8 cellular contexts compared by ENCODE assay signal in genomic region chr9:130445268-130445983, GRCh38. TPM values are rescaled to one million over a fixed set of nuclear protein-coding genes. Genes with fewer than 3 reads are reported as not detected.
DNase-seq lines count a peak whose midpoint lies in the region; ATAC-seq, FAIRE-seq and TF ChIP-seq lines count a peak whose summit lies in the region.

No MANE protein-coding gene starts in this region.

- POLR2A ChIA-PET in AG04449 (lab: Yijun Ruan, JAX): no interaction called here

- ATAC-seq in right lobe of liver: peak; percentile 16 to 62 (median 54)
- peak; percentile 60 for ATAC-seq in upper lobe of right lung
- no peak for ATAC-seq in GM21515 (IDR thresholded peaks at IDR 0.05; ENCODE audit: unreplicated experiment)
- ATAC-seq in GM18498 (IDR thresholded peaks at IDR 0.05; ENCODE audit: unreplicated experiment): no peak

- CTCF ChIA-PET in AG04449 (lab: Yijun Ruan, JAX): interaction anchor here (0.7 to 2.7 kb wide), 5 partner anchors 10 to 239 kb away, joined by 3 to 20 read pairs (median 3); no protein-coding TSS in a partner anchor

- intact Hi-C loops in right lobe of liver (cut with DNase I) (no loop called here), upper lobe of right lung (cut with DNase I) (no loop called here)

- TF ChIP-seq POLR2A in right lobe of liver (IDR thresholded peaks at IDR 0.05): peak; percentile 49

- no peaks in the 10 kb centered on the region for H3K9me3 ChIP-seq in HUES48 (ENCODE audit: control insufficient read depth, insufficient read depth, low read length)
- peaks cover 0 to 4% (median 0%) of the 10 kb centered on the region in 4 donors for H3K9me3 ChIP-seq in right lobe of liver
- H3K9me3 ChIP-seq in upper lobe of right lung: peaks cover 7% of the 10 kb centered on the region

- no peak for FAIRE-seq in bronchial epithelial cell (lab: Jason Lieb, UNC)

- TF ChIP-seq CTCF in AG04449 (IDR thresholded peaks at IDR 0.05; ENCODE audit: insufficient read depth, low read length, missing control alignments): no peak
- no peak for TF ChIP-seq CTCF in bronchial epithelial cell (IDR thresholded peaks at IDR 0.05; ENCODE audit: insufficient read depth, low read length, severe bottlenecking)
- peak in 1 of 4 donors; percentile 20 for TF ChIP-seq CTCF in right lobe of liver (IDR thresholded peaks at IDR 0.05)
- peak; percentile 16 for TF ChIP-seq CTCF in upper lobe of right lung (IDR thresholded peaks at IDR 0.05)

- H3K27me3 ChIP-seq in HUES48 (ENCODE audit: control insufficient read depth, insufficient read depth, low read length): peaks cover 17% of the 10 kb centered on the region
- no peaks in the 10 kb centered on the region for H3K27me3 ChIP-seq in bronchial epithelial cell (ENCODE audit: control insufficient read depth, insufficient read depth, low read length)
- no peaks in the 10 kb centered on the region for H3K27me3 ChIP-seq in right lobe of liver
- no peaks in the 10 kb centered on the region for H3K27me3 ChIP-seq in upper lobe of right lung

- peak overlapping the region; percentile 59 for H3K4me3 ChIP-seq in AG04449 (ENCODE audit: low read depth, low read length)
- peak overlapping the region; percentile 72 for H3K4me3 ChIP-seq in HUES48 (ENCODE audit: low read depth, low read length)
- peak overlapping the region; percentile 62 for H3K4me3 ChIP-seq in bronchial epithelial cell (ENCODE audit: low read depth, low read length)
- H3K4me3 ChIP-seq in right lobe of liver: peak overlapping the region; percentile 81 to 96 (median 94)
- H3K4me3 ChIP-seq in upper lobe of right lung: peak overlapping the region; percentile 64

- no peak for DNase-seq in AG04449 (ENCODE audit: low read depth, low spot score)
- DNase-seq in bronchial epithelial cell (ENCODE audit: low read depth): peak; percentile 50
- DNase-seq in right lobe of liver: peak; percentile 78 to 81 (median 78)
- peak; percentile 81 for DNase-seq in upper lobe of right lung
- no peak for DNase-seq in NCI-H526 (lab: John Stamatoyannopoulos, UW)

- WGBS in right lobe of liver (ENCODE audit: insufficient coverage, low coverage, low lambda C conversion rate, missing lambda C conversion rate): 0% methylated on average over 3 of the region's 30 CpGs

- peak overlapping the region; percentile 24; the same call in 1 of the 2 replicates for H3K9ac ChIP-seq in HUES48 (ENCODE audit: low read depth, low read length)

- peaks cover 29% of the 10 kb centered on the region for H3K4me1 ChIP-seq in HUES48 (ENCODE audit: control insufficient read depth, insufficient read depth, low read length)
- H3K4me1 ChIP-seq in right lobe of liver: peaks cover 0 to 57% (median 26%) of the 10 kb centered on the region in 4 donors
- peaks cover 46% of the 10 kb centered on the region for H3K4me1 ChIP-seq in upper lobe of right lung

- H3K36me3 ChIP-seq in HUES48 (ENCODE audit: control insufficient read depth, insufficient read depth, low read length): no peaks in the 10 kb centered on the region
- H3K36me3 ChIP-seq in bronchial epithelial cell (ENCODE audit: control insufficient read depth, insufficient read depth, low read length): no peaks in the 10 kb centered on the region
- peaks cover 0 to 3% (median 0%) of the 10 kb centered on the region in 4 donors for H3K36me3 ChIP-seq in right lobe of liver
- no peaks in the 10 kb centered on the region for H3K36me3 ChIP-seq in upper lobe of right lung

- H3K27ac ChIP-seq in HUES48 (ENCODE audit: low read depth, low read length): peak overlapping the region; percentile 85
- peak overlapping the region; percentile 80 to 99 (median 91) for H3K27ac ChIP-seq in right lobe of liver
- peak overlapping the region; percentile 73 for H3K27ac ChIP-seq in upper lobe of right lung

RNA-seq across cellular contexts. Expression of gene ASS1, which starts 0.7 kb away (rescaled TPM):
- total RNA-seq in bronchial epithelial cell (396 and 415 TPM in 2 replicates), right lobe of liver (1,000 to 10,000 TPM in 3 of 6 experiments, 100 to 1,000 TPM in 3; 437 to 1,278 (median 1,014) TPM), upper lobe of right lung (96.0 TPM)

Comparison
In these comparisons a context has a peak if more than half of its experiments do, and no peak if none do; other contexts are left out.
1. DNase-seq: peak in bronchial epithelial cell (single experiment), right lobe of liver (3 of 3) and upper lobe of right lung (single experiment); none in AG04449 (single experiment) and NCI-H526 (0 of 2).
2. ATAC-seq: peak in right lobe of liver (4 of 4) and upper lobe of right lung (single experiment); none in GM21515 (single experiment) and GM18498 (single experiment).
3. Peak in every context shown above with its lines, with median percentiles within 50 percentile points of each other: H3K4me3 ChIP-seq and H3K27ac ChIP-seq.